24 cellular contexts compared by ENCODE assay signal in the genomic region with DNA sequence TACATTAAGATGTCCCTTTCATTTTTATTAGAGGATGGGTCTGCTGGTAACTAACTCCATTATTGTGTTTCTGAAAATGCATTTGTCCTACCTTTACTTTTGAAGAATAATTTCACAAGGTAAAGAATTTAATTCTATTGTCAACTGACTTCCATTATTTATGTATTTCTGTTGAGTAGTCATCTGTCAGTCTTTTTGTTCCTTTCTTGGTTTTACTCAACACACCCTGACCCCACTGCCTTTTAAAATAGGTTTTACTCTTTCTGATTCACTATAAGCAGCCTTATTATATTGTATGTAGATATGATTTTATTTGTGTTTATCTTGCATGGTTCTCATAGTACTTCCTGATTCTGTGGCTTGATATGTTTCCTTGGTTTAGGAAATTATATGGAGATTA.
"Had no signal": no experiment of that assay in that cellular context is flagged by ENCODE, and none has a peak within 500 bp of the region (broad histone marks: within the 10 kb centered on the region; RNA-seq: fewer than 3 reads in every experiment).

No MANE protein-coding gene starts in this region.

- H3K27me3 ChIP-seq: dorsolateral prefrontal cortex, gastrocnemius medialis, left lung, neutrophil, pancreas, right lobe of liver, tibial nerve, upper lobe of left lung had no signal

- DNase-seq: dorsolateral prefrontal cortex; effector CD4-positive, alpha-beta T cell; gastrocnemius medialis; head of caudate nucleus; kidney; left cardiac atrium; left lung; mesenchymal stem cell; mucosa of descending colon; naive B cell; pancreas; right lobe of liver; small intestine; stimulated activated CD4-positive, alpha-beta T cell treated with anti-CD3 and anti-CD28 coated beads, Interleukin-15, amount 100 ng/mL, for 24 hours; stimulated activated CD4-positive, alpha-beta T cell treated with anti-CD3 and anti-CD28 coated beads, Interleukin-2, amount 100 ng/mL, for 48 hours; stimulated activated naive B cell treated with anti-CD40 and anti-IgM and Interleukin-4, amounts not matched to agents 10 μg/mL and 1 μg/mL and 100 μg/mL, for 72 hours; upper lobe of left lung had no signal

- H3K27ac ChIP-seq: dorsolateral prefrontal cortex, gastrocnemius medialis, left lung, neutrophil, pancreas, right lobe of liver, thoracic aorta, tibial nerve, upper lobe of left lung had no signal

- H3K4me1 Mint-ChIP-seq: naive B cell; stimulated activated naive B cell treated with anti-CD40 and anti-IgM and Interleukin-4, amounts not matched to agents 10 μg/mL and 1 μg/mL and 100 μg/mL, for 72 hours had no signal

- H3K9me3 ChIP-seq: gastrocnemius medialis, mucosa of descending colon, neutrophil, pancreas, right lobe of liver, thoracic aorta, upper lobe of left lung had no signal

- H3K4me3 Mint-ChIP-seq: mesothelial cell of epicardium; natural killer cell treated with Interleukin-12 subunit alpha and Interleukin-12 subunit beta and Interleukin-15 and Interleukin-18, amount 100 ng/mL, for 72 hours; neural crest cell; stimulated activated naive B cell treated with anti-CD40 and anti-IgM and Interleukin-4, amounts not matched to agents 10 μg/mL and 1 μg/mL and 100 μg/mL, for 72 hours; stimulated activated naive CD8-positive, alpha-beta T cell treated with anti-CD3 and anti-CD28 coated beads, Interleukin-15, Interleukin-2, amounts not matched to agents 100 ng/mL and 50 ng/mL, for 24 hours had no signal

- H3K4me1 ChIP-seq: left lung, pancreas, right lobe of liver had no signal

- H3K36me3 Mint-ChIP-seq: naive B cell; natural killer cell treated with Interleukin-12 subunit alpha and Interleukin-12 subunit beta and Interleukin-15 and Interleukin-18, amount 100 ng/mL, for 72 hours; stimulated activated naive B cell treated with anti-CD40 and anti-IgM and Interleukin-4, amounts not matched to agents 10 μg/mL and 1 μg/mL and 100 μg/mL, for 72 hours had no signal

- H3K36me3 ChIP-seq: gastrocnemius medialis, left lung, neutrophil, pancreas, right lobe of liver, thoracic aorta, tibial nerve, upper lobe of left lung had no signal

- ATAC-seq: gastrocnemius medialis; left cardiac atrium; left lung; mucosa of descending colon; natural killer cell treated with Interleukin-12 subunit alpha and Interleukin-12 subunit beta and Interleukin-15 and Interleukin-18, amount 100 ng/mL, for 72 hours; pancreas; right lobe of liver; stimulated activated naive B cell treated with anti-CD40 and anti-IgM and Interleukin-4, amounts not matched to agents 10 μg/mL and 1 μg/mL and 100 μg/mL, for 72 hours had no signal

- H3K27ac Mint-ChIP-seq: mesothelial cell of epicardium; naive B cell; natural killer cell treated with Interleukin-12 subunit alpha and Interleukin-12 subunit beta and Interleukin-15 and Interleukin-18, amount 100 ng/mL, for 72 hours; stimulated activated naive B cell treated with anti-CD40 and anti-IgM and Interleukin-4, amounts not matched to agents 10 μg/mL and 1 μg/mL and 100 μg/mL, for 72 hours; stimulated activated naive CD8-positive, alpha-beta T cell treated with anti-CD3 and anti-CD28 coated beads, Interleukin-15, Interleukin-2, amounts not matched to agents 100 ng/mL and 50 ng/mL, for 24 hours had no signal

- H3K4me3 ChIP-seq: dorsolateral prefrontal cortex, gastrocnemius medialis, left lung, mucosa of descending colon, pancreas, right lobe of liver, thoracic aorta, tibial nerve, upper lobe of left lung had no signal

- H3K27me3 Mint-ChIP-seq: natural killer cell treated with Interleukin-12 subunit alpha and Interleukin-12 subunit beta and Interleukin-15 and Interleukin-18, amount 100 ng/mL, for 72 hours had no signal
